17 cellular contexts compared by ENCODE assay signal in genomic region chr13:31008400-31009115, GRCh38.
DNase-seq lines count a peak whose midpoint lies in the region; ATAC-seq lines count a peak whose summit lies in the region.
"Had no signal": no experiment of that assay in that cellular context is flagged by ENCODE, and none has a peak within 500 bp of the region (broad histone marks: within the 10 kb centered on the region; RNA-seq: fewer than 3 reads in every experiment).

No MANE protein-coding gene starts in this region.

- in situ Hi-C loops in ACHN (cut with HindIII; ENCODE audit: low pct_ligation_motif_present, low pct_unique_long_range_greater_than_20kb, low sequenced_read_pairs): no loop called here

- no peak overlapping the region for H3K4me3 Mint-ChIP-seq in activated CD8-positive, alpha-beta T cell treated with anti-CD3 and anti-CD28 coated beads, Interleukin-2, amount 10 ng/mL, durations not matched to agents 7 days and 5 days
- H3K4me3 Mint-ChIP-seq: activated naive CD8-positive, alpha-beta T cell; neural crest cell; stimulated activated naive B cell treated with anti-CD40 and anti-IgM and Interleukin-4, amounts not matched to agents 10 μg/mL and 1 μg/mL and 100 μg/mL, for 72 hours had no signal

- ATAC-seq in GM18867 (IDR thresholded peaks at IDR 0.05; ENCODE audit: unreplicated experiment) (peak; percentile 43), GM21619 (IDR thresholded peaks at IDR 0.05; ENCODE audit: unreplicated experiment) (no peak), GM19397 (IDR thresholded peaks at IDR 0.05; ENCODE audit: unreplicated experiment) (no peak)
- ATAC-seq in activated CD8-positive, alpha-beta T cell treated with anti-CD3 and anti-CD28 coated beads, Interleukin-2, amount 10 ng/mL, durations not matched to agents 7 days and 5 days: no peak
- ATAC-seq: stimulated activated naive B cell treated with anti-CD40 and anti-IgM and Interleukin-4, amounts not matched to agents 10 μg/mL and 1 μg/mL and 100 μg/mL, for 72 hours had no signal

- peaks cover 36% of the 10 kb centered on the region for H3K4me1 Mint-ChIP-seq in activated CD8-positive, alpha-beta T cell treated with anti-CD3 and anti-CD28 coated beads, Interleukin-2, amount 10 ng/mL, durations not matched to agents 7 days and 5 days (ENCODE audit: low read depth)

- no peak overlapping the region for H3K27ac Mint-ChIP-seq in activated CD8-positive, alpha-beta T cell treated with anti-CD3 and anti-CD28 coated beads, Interleukin-2, amount 10 ng/mL, durations not matched to agents 7 days and 5 days
- H3K27ac Mint-ChIP-seq: activated naive CD8-positive, alpha-beta T cell; stimulated activated naive B cell treated with anti-CD40 and anti-IgM and Interleukin-4, amounts not matched to agents 10 μg/mL and 1 μg/mL and 100 μg/mL, for 72 hours had no signal

- CTCF ChIA-PET in activated CD8-positive, alpha-beta T cell treated with anti-CD3 and anti-CD28 coated beads, Interleukin-2, amount 10 ng/mL, durations not matched to agents 7 days and 5 days (lab: Charles Lee): interaction anchor here (3.2 kb wide), 1 partner anchor 37 kb away, joined by 11 read pairs; no protein-coding TSS in a partner anchor

- DNase-seq in LHCN-M2 (ENCODE audit: low read depth): peak; percentile 13
- peak; percentile 31 for DNase-seq in activated CD8-positive, alpha-beta T cell treated with anti-CD3 and anti-CD28 coated beads, Interleukin-2, amount 10 ng/mL, durations not matched to agents 7 days and 5 days
- DNase-seq in islet precursor cell: peak; percentile 22
- no peak for DNase-seq in ACHN
- no peak for DNase-seq in NCI-H2081 (lab: John Stamatoyannopoulos, UW)
- DNase-seq: BE2C; Kasumi-1; midbrain; NCI-H510A; stimulated activated naive B cell treated with anti-CD40 and anti-IgM and Interleukin-4, amounts not matched to agents 10 μg/mL and 1 μg/mL and 100 μg/mL, for 72 hours; T-helper 9 cell; transverse colon had no signal

- no peaks in the 10 kb centered on the region for H3K36me3 Mint-ChIP-seq in activated CD8-positive, alpha-beta T cell treated with anti-CD3 and anti-CD28 coated beads, Interleukin-2, amount 10 ng/mL, durations not matched to agents 7 days and 5 days (ENCODE audit: low read depth)
- H3K36me3 Mint-ChIP-seq: activated naive CD8-positive, alpha-beta T cell; stimulated activated naive B cell treated with anti-CD40 and anti-IgM and Interleukin-4, amounts not matched to agents 10 μg/mL and 1 μg/mL and 100 μg/mL, for 72 hours had no signal

- no peaks in the 10 kb centered on the region for H3K9me3 Mint-ChIP-seq in activated CD8-positive, alpha-beta T cell treated with anti-CD3 and anti-CD28 coated beads, Interleukin-2, amount 10 ng/mL, durations not matched to agents 7 days and 5 days (ENCODE audit: insufficient read depth)
- H3K9me3 Mint-ChIP-seq: neural crest cell; stimulated activated naive B cell treated with anti-CD40 and anti-IgM and Interleukin-4, amounts not matched to agents 10 μg/mL and 1 μg/mL and 100 μg/mL, for 72 hours had no signal

- peaks cover 27% of the 10 kb centered on the region for H3K27me3 Mint-ChIP-seq in activated CD8-positive, alpha-beta T cell treated with anti-CD3 and anti-CD28 coated beads, Interleukin-2, amount 10 ng/mL, durations not matched to agents 7 days and 5 days (ENCODE audit: low read depth)

- POLR2A ChIA-PET in activated CD8-positive, alpha-beta T cell treated with anti-CD3 and anti-CD28 coated beads, Interleukin-2, amount 10 ng/mL, durations not matched to agents 7 days and 5 days (lab: Charles Lee): no interaction called here

Comparison
In these comparisons a context has a peak if more than half of its experiments do, and no peak if none do; other contexts are left out.
1. DNase-seq: peak in LHCN-M2 (single experiment), activated CD8-positive, alpha-beta T cell treated with anti-CD3 and anti-CD28 coated beads, Interleukin-2, amount 10 ng/mL, durations not matched to agents 7 days and 5 days (single experiment) and islet precursor cell (single experiment); none in ACHN (single experiment) and NCI-H2081 (0 of 2).